ENCODE assay signal across 10 cellular contexts in the genomic region with DNA sequence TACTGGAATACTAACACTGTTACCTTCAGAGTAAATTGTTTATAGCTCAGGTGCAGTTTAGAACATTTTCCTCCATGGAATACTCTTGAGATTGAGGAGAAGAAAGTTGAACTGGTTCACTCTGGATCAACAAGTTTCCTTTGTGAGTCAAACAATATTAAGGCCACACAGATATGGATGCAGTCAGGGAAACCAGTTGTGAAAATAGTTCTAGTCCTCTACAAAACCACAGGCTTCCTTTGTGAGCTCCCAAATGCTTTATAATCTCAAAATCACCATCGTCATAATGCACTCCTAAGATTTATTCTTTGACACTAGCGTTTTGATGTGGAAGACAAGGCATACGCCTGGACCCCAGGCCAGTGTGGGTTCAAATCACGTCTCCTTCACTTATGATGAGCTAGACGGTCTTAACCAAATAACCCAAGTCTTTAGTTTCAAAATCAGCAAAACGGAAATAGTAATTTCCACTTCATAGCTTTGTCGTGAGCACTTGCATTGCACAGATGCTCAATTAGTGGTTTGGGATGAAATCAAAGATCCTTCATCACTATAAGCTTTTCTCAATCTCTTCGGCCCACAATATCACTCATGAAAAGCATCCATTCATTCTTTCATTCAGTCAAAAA.
DNase-seq lines count a peak whose midpoint lies in the region; ATAC-seq, FAIRE-seq and TF ChIP-seq lines count a peak whose summit lies in the region.
"Had no signal": no experiment of that assay in that cellular context is flagged by ENCODE, and none has a peak within 500 bp of the region (broad histone marks: within the 10 kb centered on the region; RNA-seq: fewer than 3 reads in every experiment).

No MANE protein-coding gene starts in this region.

- TF ChIP-seq POLR2A in A549 (IDR thresholded peaks at IDR 0.05; ENCODE audit: low read length) (no peak), adrenal gland (IDR thresholded peaks at IDR 0.05) (no peak)

- no peak for TF ChIP-seq RAD21 in A549 (conservative IDR thresholded peaks at IDR 0.05 in 1 of 2, IDR thresholded peaks at IDR 0.05 in 1 of 2)

- no peaks in the 10 kb centered on the region for H3K9me3 Mint-ChIP-seq in natural killer cell

- H3K27ac ChIP-seq in A549: no peak overlapping the region
- peak overlapping the region in 3 of 5 donors; percentile 31 to 47 (median 31) for H3K27ac ChIP-seq in adrenal gland
- H3K27ac ChIP-seq in small intestine (ENCODE audit: low read depth in 1 of 2, low read length in 1 of 2): peak overlapping the region in 1 of 2 donors; percentile 50

- no peak for TF ChIP-seq CTCF in A549 (IDR thresholded peaks at IDR 0.05)
- no peak for TF ChIP-seq CTCF in adrenal gland (IDR thresholded peaks at IDR 0.05)
- no peak for TF ChIP-seq CTCF in natural killer cell (IDR thresholded peaks at IDR 0.05)
- TF ChIP-seq CTCF in GM10248 (IDR thresholded peaks at IDR 0.05; ENCODE audit: control extremely low read depth, extremely low read depth, low read depth, missing control alignments): no peak

- no peaks in the 10 kb centered on the region for H3K27me3 Mint-ChIP-seq in natural killer cell (ENCODE audit: low read depth in 2 of 2)

- intact Hi-C loops in adrenal gland (cut with DNase I): no loop called here
- intact Hi-C loops in natural killer cell (cut with micrococcal nuclease): no loop called here

- H3K36me3 Mint-ChIP-seq in natural killer cell: no peaks in the 10 kb centered on the region

- POLR2A ChIA-PET in A549 (lab: Yijun Ruan, JAX) (no interaction called here), GM10248 (lab: Yijun Ruan, JAX) (no interaction called here)

- no peak overlapping the region for H3K4me2 ChIP-seq in A549

- H3K9me3 ChIP-seq in A549 (no peaks in the 10 kb centered on the region), adrenal gland (replicated peaks in 1 of 3) (no peaks in the 10 kb centered on the region), small intestine (ENCODE audit: control insufficient read depth, low read depth) (no peaks in the 10 kb centered on the region)

- H3K36me3 ChIP-seq in adrenal gland (replicated peaks in 1 of 2): no peaks in the 10 kb centered on the region
- H3K36me3 ChIP-seq in small intestine (ENCODE audit: control insufficient read depth in 2 of 2, insufficient read depth in 2 of 2, low read length in 2 of 2): no peaks in the 10 kb centered on the region

- 89% methylated on average over 8 of the region's 8 CpGs for WGBS in A549 (ENCODE audit: missing lambda C conversion rate)
- 80 to 93% (median 83%) methylated on average over 8 of the region's 8 CpGs for WGBS in adrenal gland, 4 donors
- 70 to 87% (median 78%) methylated on average over 8 of the region's 8 CpGs for WGBS in small intestine, 3 donors

- no peak for TF ChIP-seq EP300 in A549 (IDR thresholded peaks at IDR 0.05)

- peak overlapping the region; percentile 67 to 80 for H3K27ac Mint-ChIP-seq in natural killer cell

- H3K4me1 Mint-ChIP-seq in natural killer cell: peaks cover 34 to 37% of the 10 kb centered on the region in 2 donors

- FAIRE-seq in A549 (lab: Jason Lieb, UNC) (peak; percentile 65), GM18507 (lab: Jason Lieb, UNC) (peak; percentile 77), small intestine (lab: Jason Lieb, UNC) (no peak)

- no peaks in the 10 kb centered on the region for H3K4me1 ChIP-seq in A549
- H3K4me1 ChIP-seq in adrenal gland (replicated peaks in 1 of 2): peaks cover 7 to 21% of the 10 kb centered on the region in 2 donors
- peaks cover 0 to 5% of the 10 kb centered on the region in 2 donors for H3K4me1 ChIP-seq in small intestine (ENCODE audit: control insufficient read depth in 2 of 2, insufficient read depth in 1 of 2, low read depth in 1 of 2, low read length in 1 of 2)

- DNase-seq in A549 (ENCODE audit: low read depth in 1 of 2, low spot score in 1 of 2) (no peak), GM18507 (ENCODE audit: extremely low spot score, insufficient read length, low read depth) (no peak), adrenal gland (no peak), natural killer cell (no peak), small intestine (no peak), DMS79 treated with DMSO at 0.1 percent for 48 hours (lab: John Stamatoyannopoulos, UW) (no peak), GM10248 (ENCODE audit: extremely low spot score) (no peak)
- DNase-seq: caudate nucleus, NCI-H1417 treated with DMSO at 0.1 percent for 48 hours had no signal

- H3K27me3 ChIP-seq in adrenal gland (no peaks in the 10 kb centered on the region), small intestine (ENCODE audit: control insufficient read depth in 2 of 2, insufficient read depth in 2 of 2, low read length in 2 of 2) (no peaks in the 10 kb centered on the region)

- no peak for ATAC-seq in A549
- ATAC-seq in natural killer cell: peak in 1 of 3 donors; percentile 57
- ATAC-seq in GM21390 (IDR thresholded peaks at IDR 0.05; ENCODE audit: unreplicated experiment): no peak

- peak overlapping the region; percentile 64 for H3K4me3 Mint-ChIP-seq in natural killer cell

- CTCF ChIA-PET in A549 (lab: Yijun Ruan, JAX) (interaction anchor here (0.6 to 1.5 kb wide), 3 partner anchors 9 to 99 kb away, joined by 3 to 4 read pairs (median 3); no protein-coding TSS in a partner anchor), GM10248 (lab: Yijun Ruan, JAX) (interaction anchor here (0.9 to 1.7 kb wide), 6 partner anchors 9 to 141 kb away, joined by 3 to 7 read pairs (median 3); no protein-coding TSS in a partner anchor)

- H3K4me3 ChIP-seq in A549: no peak overlapping the region
- no peak overlapping the region for H3K4me3 ChIP-seq in adrenal gland
- H3K4me3 ChIP-seq in small intestine (ENCODE audit: low read depth in 1 of 2, low read length in 2 of 2): no peak overlapping the region

TF ChIP-seq in A549, 52 proteins besides CTCF, POLR2A, EP300 and RAD21:
- TF ChIP-seq, protein P1, sequence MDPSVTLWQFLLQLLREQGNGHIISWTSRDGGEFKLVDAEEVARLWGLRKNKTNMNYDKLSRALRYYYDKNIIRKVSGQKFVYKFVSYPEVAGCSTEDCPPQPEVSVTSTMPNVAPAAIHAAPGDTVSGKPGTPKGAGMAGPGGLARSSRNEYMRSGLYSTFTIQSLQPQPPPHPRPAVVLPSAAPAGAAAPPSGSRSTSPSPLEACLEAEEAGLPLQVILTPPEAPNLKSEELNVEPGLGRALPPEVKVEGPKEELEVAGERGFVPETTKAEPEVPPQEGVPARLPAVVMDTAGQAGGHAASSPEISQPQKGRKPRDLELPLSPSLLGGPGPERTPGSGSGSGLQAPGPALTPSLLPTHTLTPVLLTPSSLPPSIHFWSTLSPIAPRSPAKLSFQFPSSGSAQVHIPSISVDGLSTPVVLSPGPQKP (IDR thresholded peaks at IDR 0.05; ENCODE audit: low read depth, low read length): no peak
- TF ChIP-seq KDM5A (IDR thresholded peaks at IDR 0.05): no peak
- no peak for TF ChIP-seq FOSL2 (IDR thresholded peaks at IDR 0.05)
- TF ChIP-seq FOSL2 (CRISPR knock-in tag; IDR thresholded peaks at IDR 0.05): no peak
- no peak for TF ChIP-seq ZNF302 (CRISPR knock-in tag; IDR thresholded peaks at IDR 0.05)
- TF ChIP-seq CEBPB (IDR thresholded peaks at IDR 0.05): no peak
- no peak for TF ChIP-seq HOXB13 (CRISPR knock-in tag; IDR thresholded peaks at IDR 0.05; ENCODE audit: low read depth)
- TF ChIP-seq, protein P2, sequence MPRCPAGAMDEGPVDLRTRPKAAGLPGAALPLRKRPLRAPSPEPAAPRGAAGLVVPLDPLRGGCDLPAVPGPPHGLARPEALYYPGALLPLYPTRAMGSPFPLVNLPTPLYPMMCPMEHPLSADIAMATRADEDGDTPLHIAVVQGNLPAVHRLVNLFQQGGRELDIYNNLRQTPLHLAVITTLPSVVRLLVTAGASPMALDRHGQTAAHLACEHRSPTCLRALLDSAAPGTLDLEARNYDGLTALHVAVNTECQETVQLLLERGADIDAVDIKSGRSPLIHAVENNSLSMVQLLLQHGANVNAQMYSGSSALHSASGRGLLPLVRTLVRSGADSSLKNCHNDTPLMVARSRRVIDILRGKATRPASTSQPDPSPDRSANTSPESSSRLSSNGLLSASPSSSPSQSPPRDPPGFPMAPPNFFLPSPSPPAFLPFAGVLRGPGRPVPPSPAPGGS (IDR thresholded peaks at IDR 0.05): no peak
- TF ChIP-seq HOXA7 (CRISPR knock-in tag; IDR thresholded peaks at IDR 0.05): no peak
- TF ChIP-seq, protein P3, sequence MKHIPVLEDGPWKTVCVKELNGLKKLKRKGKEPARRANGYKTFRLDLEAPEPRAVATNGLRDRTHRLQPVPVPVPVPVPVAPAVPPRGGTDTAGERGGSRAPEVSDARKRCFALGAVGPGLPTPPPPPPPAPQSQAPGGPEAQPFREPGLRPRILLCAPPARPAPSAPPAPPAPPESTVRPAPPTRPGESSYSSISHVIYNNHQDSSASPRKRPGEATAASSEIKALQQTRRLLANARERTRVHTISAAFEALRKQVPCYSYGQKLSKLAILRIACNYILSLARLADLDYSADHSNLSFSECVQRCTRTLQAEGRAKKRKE (CRISPR knock-in tag; IDR thresholded peaks at IDR 0.05; ENCODE audit: low read depth): no peak
- TF ChIP-seq CBX8 (IDR thresholded peaks at IDR 0.05): no peak
- no peak for TF ChIP-seq RARB (CRISPR knock-in tag; IDR thresholded peaks at IDR 0.05)
- TF ChIP-seq RNF2 (IDR thresholded peaks at IDR 0.05; ENCODE audit: borderline replicate concordance, low read depth): no peak
- TF ChIP-seq BHLHE40 (IDR thresholded peaks at IDR 0.05; ENCODE audit: low read depth, low read length): no peak
- TF ChIP-seq EHF (CRISPR knock-in tag; IDR thresholded peaks at IDR 0.05): no peak
- TF ChIP-seq EHMT2 (IDR thresholded peaks at IDR 0.05; ENCODE audit: low read depth): no peak
- TF ChIP-seq, protein P4, sequence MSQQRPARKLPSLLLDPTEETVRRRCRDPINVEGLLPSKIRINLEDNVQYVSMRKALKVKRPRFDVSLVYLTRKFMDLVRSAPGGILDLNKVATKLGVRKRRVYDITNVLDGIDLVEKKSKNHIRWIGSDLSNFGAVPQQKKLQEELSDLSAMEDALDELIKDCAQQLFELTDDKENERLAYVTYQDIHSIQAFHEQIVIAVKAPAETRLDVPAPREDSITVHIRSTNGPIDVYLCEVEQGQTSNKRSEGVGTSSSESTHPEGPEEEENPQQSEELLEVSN (IDR thresholded peaks at IDR 0.05; ENCODE audit: borderline replicate concordance, low read depth): no peak
- TF ChIP-seq HOXB5 (CRISPR knock-in tag; IDR thresholded peaks at IDR 0.05): no peak
- no peak for TF ChIP-seq TFCP2L1 (CRISPR knock-in tag; IDR thresholded peaks at IDR 0.05)

Comparison
In these comparisons a context has a peak if more than half of its experiments do, and no peak if none do; other contexts are left out.
1. H3K27ac ChIP-seq: peak in adrenal gland (3 of 5); none in A549 (0 of 2).